14 cellular contexts compared by ENCODE assay signal in the genomic region with DNA sequence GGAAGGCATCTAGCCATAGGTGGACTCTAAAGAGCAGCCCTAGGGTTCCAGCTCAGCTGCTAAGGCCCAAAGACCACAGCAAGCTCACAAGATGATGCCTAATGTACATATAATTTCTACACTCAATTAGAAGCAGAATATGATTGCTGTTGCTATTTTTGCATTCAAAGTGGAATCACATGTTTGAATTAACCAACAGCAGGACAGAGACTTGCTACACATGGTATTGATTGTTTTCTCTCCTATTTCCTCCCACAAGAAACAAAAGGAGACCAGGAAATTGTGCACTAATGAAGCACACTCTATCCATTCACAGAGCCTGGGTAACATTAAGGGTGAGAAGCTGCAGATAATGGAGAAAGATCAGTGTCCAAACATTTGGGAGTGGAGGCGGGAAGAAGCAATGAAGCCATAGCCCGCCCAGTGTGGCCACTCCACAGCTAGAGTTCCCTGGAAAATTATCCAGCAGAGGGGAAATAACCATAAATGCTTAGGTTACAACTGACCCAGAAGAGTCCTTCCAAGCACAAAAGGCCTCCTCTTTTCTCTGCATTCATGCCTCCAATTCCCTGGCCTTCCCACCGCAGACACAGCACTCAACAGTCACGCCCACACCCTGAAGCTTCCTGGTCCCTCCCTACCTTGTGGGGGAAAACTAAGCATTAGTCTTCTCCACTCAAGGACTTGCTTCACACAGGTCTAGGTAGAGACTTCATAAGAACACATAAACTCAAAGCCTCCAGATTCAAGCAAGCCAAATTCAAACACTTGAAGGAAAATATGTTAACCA. TPM values are rescaled to one million over a fixed set of nuclear protein-coding genes. Genes with fewer than 3 reads are reported as not detected.
DNase-seq lines count a peak whose midpoint lies in the region; ATAC-seq, FAIRE-seq and TF ChIP-seq lines count a peak whose summit lies in the region.
"Had no signal": no experiment of that assay in that cellular context is flagged by ENCODE, and none has a peak within 500 bp of the region (broad histone marks: within the 10 kb centered on the region; RNA-seq: fewer than 3 reads in every experiment).

No MANE protein-coding gene starts in this region.

- FAIRE-seq in HepG2 (lab: Jason Lieb, UNC) = no peak
- FAIRE-seq: RCC 7860 had no signal

- H3K27ac ChIP-seq in mammary epithelial cell (ENCODE audit: insufficient read depth, low read depth, low read length) (no peak overlapping the region), HepG2 (ENCODE audit: extremely low read length, insufficient read depth, low read length) (peak overlapping the region; percentile 42), tibial artery (peak overlapping the region; percentile 1 to 41)
- H3K27ac ChIP-seq in CD8-positive, alpha-beta memory T cell (ENCODE audit: low read depth, low read length) = no peak overlapping the region
- H3K27ac ChIP-seq: 22Rv1 had no signal

- no peak overlapping the region for H3K4me3 Mint-ChIP-seq in CD8-positive, alpha-beta memory T cell

- H3K9ac ChIP-seq in mammary epithelial cell (ENCODE audit: insufficient read depth, low read length) = no peak overlapping the region
- H3K9ac ChIP-seq in HepG2 (ENCODE audit: insufficient read depth, low read depth, low read length) = no peak overlapping the region

- no peaks in the 10 kb centered on the region for H3K9me3 ChIP-seq in mammary epithelial cell (replicated peaks; ENCODE audit: insufficient read depth, low read length)
- H3K9me3 ChIP-seq in HepG2 (ENCODE audit: low read length) = no peaks in the 10 kb centered on the region
- no peaks in the 10 kb centered on the region for H3K9me3 ChIP-seq in tibial artery
- no peaks in the 10 kb centered on the region for H3K9me3 ChIP-seq in CD8-positive, alpha-beta memory T cell (ENCODE audit: low read length)

- TF ChIP-seq EP300 in HepG2 (IDR thresholded peaks at IDR 0.05; ENCODE audit: low read depth in 2 of 2, low read length in 2 of 2) = no peak
- no peak for TF ChIP-seq EP300 in HepG2 (CRISPR knock-in tag; IDR thresholded peaks at IDR 0.05; ENCODE audit: borderline replicate concordance)

- POLR2A ChIA-PET in HepG2 (lab: Yijun Ruan, JAX) = no interaction called here
- POLR2A ChIA-PET in CD8-positive, alpha-beta memory T cell (lab: Charles Lee) = no interaction called here

- intact Hi-C loops in mammary epithelial cell (cut with micrococcal nuclease) (no loop called here), HepG2 (cut with micrococcal nuclease; ENCODE audit: unreplicated experiment) (no loop called here), tibial artery (cut with DNase I; ENCODE audit: low total_unique reads) (no loop called here)

- no peaks in the 10 kb centered on the region for H3K36me3 Mint-ChIP-seq in activated naive CD4-positive, alpha-beta T cell treated with anti-CD3 and anti-CD28 coated beads, Interleukin-2, amount 50 U/mL, for 72 hours
- H3K36me3 Mint-ChIP-seq in CD8-positive, alpha-beta memory T cell = no peaks in the 10 kb centered on the region

- TF ChIP-seq POLR2A in HepG2 (IDR thresholded peaks at IDR 0.05; ENCODE audit: insufficient read depth in 1 of 2, low read depth in 2 of 2, low read length in 2 of 2) = no peak

- H3K79me2 ChIP-seq in mammary epithelial cell (ENCODE audit: insufficient read depth, low read length) (peaks cover 100% of the 10 kb centered on the region), HepG2 (ENCODE audit: insufficient read depth, low read length) (peaks cover 99% of the 10 kb centered on the region)

- H2AFZ ChIP-seq in mammary epithelial cell (ENCODE audit: low read depth, low read length) (no peak overlapping the region), HepG2 (ENCODE audit: low read length) (no peak overlapping the region)

- no peaks in the 10 kb centered on the region for H3K27me3 ChIP-seq in mammary epithelial cell (ENCODE audit: insufficient read depth, low read length)
- no peaks in the 10 kb centered on the region for H3K27me3 ChIP-seq in HepG2 (ENCODE audit: control insufficient read depth in 1 of 2, insufficient read depth in 2 of 2, low read length in 2 of 2)
- H3K27me3 ChIP-seq in tibial artery = no peaks in the 10 kb centered on the region
- H3K27me3 ChIP-seq in CD8-positive, alpha-beta memory T cell (ENCODE audit: insufficient read depth, low read length, poor library complexity, severe bottlenecking) = no peaks in the 10 kb centered on the region

- ATAC-seq in HepG2 = peak; percentile 26
- ATAC-seq in activated naive CD4-positive, alpha-beta T cell treated with anti-CD3 and anti-CD28 coated beads, Interleukin-2, amount 50 U/mL, for 72 hours = no peak

- peaks cover 0 to 4% of the 10 kb centered on the region in 2 donors for H3K9me3 Mint-ChIP-seq in activated naive CD4-positive, alpha-beta T cell treated with anti-CD3 and anti-CD28 coated beads, Interleukin-2, amount 50 U/mL, for 72 hours
- H3K9me3 Mint-ChIP-seq in CD8-positive, alpha-beta memory T cell = no peaks in the 10 kb centered on the region

- peaks cover 20 to 65% of the 10 kb centered on the region in 2 donors for H3K27me3 Mint-ChIP-seq in CD8-positive, alpha-beta memory T cell

- in situ Hi-C loops in mammary epithelial cell (cut with MboI; ENCODE audit: low sequenced_read_pairs in 2 of 2) = loop anchor here in 1 of 2 donors (10.0 kb wide), 2 partner anchors 65 to 115 kb away; no protein-coding TSS in a partner anchor
- in situ Hi-C loops in HepG2 (cut with HindIII; ENCODE audit: extremely low pct_ligation_motif_present, low pct_unique_long_range_greater_than_20kb) = loop anchor here (5.0 kb wide), 1 partner anchor 123 kb away; no protein-coding TSS in a partner anchor

- CTCF ChIA-PET in mammary epithelial cell (lab: Charles Lee; ENCODE audit: low non-redundant PET) = interaction anchor here (0.6 kb wide), 2 partner anchors 124 to 455 kb away, joined by 4 to 12 read pairs; no protein-coding TSS in a partner anchor
- CTCF ChIA-PET in HepG2 (lab: Yijun Ruan, JAX; ENCODE audit: low intra/inter-chr PET ratio, low total read pairs) = interaction anchor here (1.2 kb wide), 1 partner anchor 123 kb away, joined by 3 read pairs; no protein-coding TSS in a partner anchor
- CTCF ChIA-PET in CD8-positive, alpha-beta memory T cell (lab: Charles Lee) = no interaction called here

- BruUV-seq in mammary epithelial cell (replicated peaks; lab: Mats Ljungman, UMichigan) (no TSS peak), HepG2 (replicated peaks; lab: Mats Ljungman, UMichigan) (no TSS peak)

- no peak overlapping the region for H3K4me2 ChIP-seq in mammary epithelial cell (ENCODE audit: insufficient read depth, low read depth, low read length)
- H3K4me2 ChIP-seq in HepG2 (ENCODE audit: low read depth, low read length) = peak overlapping the region; percentile 13; the same call in 1 of the 2 replicates

- no peak overlapping the region for H3K27ac Mint-ChIP-seq in activated naive CD4-positive, alpha-beta T cell treated with anti-CD3 and anti-CD28 coated beads, Interleukin-2, amount 50 U/mL, for 72 hours
- H3K27ac Mint-ChIP-seq in CD8-positive, alpha-beta memory T cell = no peak overlapping the region

- TF ChIP-seq CTCF in mammary epithelial cell (conservative IDR thresholded peaks at IDR 0.05 in 1 of 2, IDR thresholded peaks at IDR 0.05 in 1 of 2; ENCODE audit: extremely low read depth in 1 of 2, insufficient read depth in 1 of 2, low read depth in 1 of 2, low read length in 2 of 2) (no peak), HepG2 (CRISPR knock-in tag; IDR thresholded peaks at IDR 0.05) (no peak), tibial artery (IDR thresholded peaks at IDR 0.05) (no peak)

- dilution Hi-C loops in mammary epithelial cell (cut with HindIII; ENCODE audit: low sequenced_read_pairs) = no loop called here

- H3K4me1 ChIP-seq in mammary epithelial cell (ENCODE audit: insufficient read depth, low read length) (peaks cover 30% of the 10 kb centered on the region), HepG2 (ENCODE audit: insufficient read depth, low read length) (peaks cover 63% of the 10 kb centered on the region), tibial artery (peaks cover 0 to 100% (median 49%) of the 10 kb centered on the region in 4 donors)
- H3K4me1 ChIP-seq in CD8-positive, alpha-beta memory T cell (ENCODE audit: insufficient read depth, low read length) = no peaks in the 10 kb centered on the region

- WGBS in mammary epithelial cell (ENCODE audit: low coverage, missing lambda C conversion rate) = 100% methylated on average over 4 of the region's 4 CpGs
- WGBS in HepG2 (ENCODE audit: low lambda C conversion rate) = 93% methylated on average over 4 of the region's 4 CpGs

- H4K20me1 ChIP-seq in mammary epithelial cell (ENCODE audit: insufficient read depth, low read length) (peaks cover 3% of the 10 kb centered on the region), HepG2 (ENCODE audit: insufficient read depth, low read length) (peaks cover 73% of the 10 kb centered on the region)

- no peak for TF ChIP-seq RAD21 in HepG2 (CRISPR knock-in tag; IDR thresholded peaks at IDR 0.05)

- H3K4me3 ChIP-seq in mammary epithelial cell (replicated peaks in 1 of 3; ENCODE audit: insufficient read depth in 1 of 3, low read depth in 2 of 3, low read length in 3 of 3) (no peak overlapping the region), HepG2 (replicated peaks in 1 of 3; ENCODE audit: insufficient read depth in 1 of 3, low read depth in 2 of 3, low read length in 3 of 3) (no peak overlapping the region), tibial artery (peak overlapping the region in 1 of 2 donors; percentile 8)
- H3K4me3 ChIP-seq in CD8-positive, alpha-beta memory T cell (ENCODE audit: low read length) = no peak overlapping the region

- DNase-seq in DMS153 (lab: John Stamatoyannopoulos, UW) (peak; percentile 29), DMS153 treated with DMSO at 0.1 percent for 48 hours (lab: John Stamatoyannopoulos, UW; ENCODE audit: unreplicated experiment) (no peak), mammary epithelial cell (peak; percentile 20), HepG2 (ENCODE audit: low spot score) (no peak), tibial artery (no peak), HuH-7 (ENCODE audit: low spot score) (no peak)
- no peak for DNase-seq in activated naive CD4-positive, alpha-beta T cell treated with anti-CD3 and anti-CD28 coated beads, Interleukin-2, amount 50 U/mL, for 72 hours (ENCODE audit: low spot score in 2 of 2)
- no peak for DNase-seq in CD8-positive, alpha-beta memory T cell
- DNase-seq: activated T-cell treated with anti-CD3 and anti-CD28 coated beads, Interleukin-2, amount 50 U/mL, for 1 hour; caudate nucleus; left cardiac atrium; NCI-H1436 had no signal

- H3K36me3 ChIP-seq in mammary epithelial cell (ENCODE audit: insufficient read depth, low read length) (peaks cover 4% of the 10 kb centered on the region), HepG2 (replicated peaks in 1 of 2; ENCODE audit: control insufficient read depth in 1 of 2, insufficient read depth in 2 of 2, low read length in 2 of 2) (peaks cover 0 to 11% of the 10 kb centered on the region in 2 experiments; a peak in 2 of 5 replicates), tibial artery (no peaks in the 10 kb centered on the region)
- H3K36me3 ChIP-seq in CD8-positive, alpha-beta memory T cell (ENCODE audit: insufficient read depth, low read length) = no peaks in the 10 kb centered on the region

- no peaks in the 10 kb centered on the region for H3K4me1 Mint-ChIP-seq in CD8-positive, alpha-beta memory T cell

RNA-seq across cellular contexts. Expression of a gene that starts 7.5 kb away (rescaled TPM):
- total RNA-seq in mammary epithelial cell (100 to 1,000 TPM; 136 to 244 TPM), HepG2 (2016; rRNA removed; fragmentation: Illumina TruSeq; extraction: Trizol) (223 and 290 TPM in 2 replicates)
- polyA plus RNA-seq in mammary epithelial cell (117 TPM), HepG2 (2011; rRNA removed) (97.4 and 113 TPM in 2 replicates)
- 123 TPM for polyA minus RNA-seq in mammary epithelial cell
- 57.3 and 60.4 TPM in 2 replicates for total RNA-seq in HepG2 (2016; cell fraction: cytosol; rRNA removed; fragmentation: Illumina TruSeq; extraction: Trizol; ENCODE audit: low read depth)
- 203 and 275 TPM in 2 replicates for total RNA-seq in HepG2 (2016; cell fraction: insoluble cytoplasmic fraction; rRNA removed; fragmentation: Illumina TruSeq; extraction: Trizol)
- 122 and 123 TPM in 2 replicates for total RNA-seq in HepG2 (2016; cell fraction: membrane; rRNA removed; fragmentation: Illumina TruSeq; extraction: Trizol)
- total RNA-seq in HepG2 (2016; cell fraction: nucleus; rRNA removed; fragmentation: Illumina TruSeq; extraction: Trizol) = 101 and 120 TPM in 2 replicates
- polyA plus RNA-seq in HepG2 (2011; cell fraction: cytosol; rRNA removed) = 59.4 and 80.2 TPM in 2 replicates
- 44.3 and 48.4 TPM in 2 replicates for polyA plus RNA-seq in HepG2 (2011; cell fraction: nucleus; rRNA removed)
- polyA plus RNA-seq in HepG2 (2012) = 105 and 127 TPM in 2 replicates
- 34.4 and 42.1 TPM in 2 replicates for polyA plus RNA-seq in HepG2 (2016; cell fraction: cytosol; fragmentation: Illumina TruSeq; extraction: Trizol; ENCODE audit: low read depth)
- polyA plus RNA-seq in HepG2 (2016; cell fraction: insoluble cytoplasmic fraction; fragmentation: Illumina TruSeq; extraction: Trizol; ENCODE audit: low read depth) = 302 and 322 TPM in 2 replicates
- 71.0 and 76.9 TPM in 2 replicates for polyA plus RNA-seq in HepG2 (2016; cell fraction: membrane; fragmentation: Illumina TruSeq; extraction: Trizol; ENCODE audit: low read depth)
- 152 and 159 TPM in 2 replicates for polyA plus RNA-seq in HepG2 (2016; cell fraction: nucleus; fragmentation: Illumina TruSeq; extraction: Trizol; ENCODE audit: insufficient read depth, low read depth)
- polyA minus RNA-seq in HepG2 (2011; rRNA and poly(A)+ RNA removed; ENCODE audit: low replicate concordance) = 63.8 TPM in 1 of 2 replicates, not detected in the other
- polyA minus RNA-seq in HepG2 (2011; cell fraction: cytosol; rRNA and poly(A)+ RNA removed) = 86.9 and 93.5 TPM in 2 replicates
- polyA minus RNA-seq in HepG2 (2011; cell fraction: nucleus; rRNA and poly(A)+ RNA removed) = 71.3 and 77.3 TPM in 2 replicates
- 1 to 10 TPM; 4.4 to 5.9 TPM for total RNA-seq in activated naive CD4-positive, alpha-beta T cell treated with anti-CD3 and anti-CD28 coated beads, Interleukin-2, amount 50 U/mL, for 72 hours
- total RNA-seq in CD8-positive, alpha-beta memory T cell = 1 to 10 TPM; 1.6 to 2.3 TPM
- polyA plus RNA-seq in CD8-positive, alpha-beta memory T cell = 2.8 TPM

Comparison
In these comparisons a context has a peak if more than half of its experiments do, and no peak if none do; other contexts are left out.
1. DNase-seq: peak in DMS153 (single experiment) and mammary epithelial cell (single experiment); none in DMS153 treated with DMSO at 0.1 percent for 48 hours (single experiment), HepG2 (single experiment), tibial artery (0 of 2), activated naive CD4-positive, alpha-beta T cell treated with anti-CD3 and anti-CD28 coated beads, Interleukin-2, amount 50 U/mL, for 72 hours (0 of 2), CD8-positive, alpha-beta memory T cell (0 of 5) and HuH-7 (single experiment).
2. H3K27ac ChIP-seq: peak in HepG2 (single experiment) and tibial artery (2 of 2); none in mammary epithelial cell (single experiment) and CD8-positive, alpha-beta memory T cell (single experiment).
3. RNA of a gene that starts 7.5 kb away (total RNA-seq): 136 to 244 TPM in mammary epithelial cell and 57.3 to 290 TPM in HepG2; 4.4 to 5.9 TPM in activated naive CD4-positive, alpha-beta T cell treated with anti-CD3 and anti-CD28 coated beads, Interleukin-2, amount 50 U/mL, for 72 hours and 1.6 to 2.3 TPM in CD8-positive, alpha-beta memory T cell; every median in the first group is over 4 times any median in the second.